3 cellular contexts compared by ENCODE assay signal in genomic region chr20:54220722-54221121, GRCh38.
TF ChIP-seq lines count a peak whose summit lies in the region.

No MANE protein-coding gene starts in this region.

TF ChIP-seq in SK-N-SH, 30 proteins besides CTCF, POLR2A, EP300 and RAD21:
- no peak for TF ChIP-seq USF2 (IDR thresholded peaks at IDR 0.05; ENCODE audit: borderline replicate concordance, low read depth, low read length)
- no peak for TF ChIP-seq TCF12 (IDR thresholded peaks at IDR 0.05)
- TF ChIP-seq FOXM1 (IDR thresholded peaks at IDR 0.05; ENCODE audit: low read depth), result no peak
- no peak for TF ChIP-seq MEF2A (IDR thresholded peaks at IDR 0.05; ENCODE audit: borderline replicate concordance, low read depth)
- TF ChIP-seq GATA2 (CRISPR knock-in tag; IDR thresholded peaks at IDR 0.05), result no peak
- no peak for TF ChIP-seq ELF1 (IDR thresholded peaks at IDR 0.05)
- no peak for TF ChIP-seq SMC3 (IDR thresholded peaks at IDR 0.05; ENCODE audit: low read depth, low read length)
- no peak for TF ChIP-seq FOSL2 (IDR thresholded peaks at IDR 0.05; ENCODE audit: borderline replicate concordance, low read depth)
- no peak for TF ChIP-seq RXRA (IDR thresholded peaks at IDR 0.05; ENCODE audit: borderline replicate concordance, low read depth)
- no peak for TF ChIP-seq CHD2 (IDR thresholded peaks at IDR 0.05; ENCODE audit: low read length, partially characterized antibody)
- TF ChIP-seq USF1 (IDR thresholded peaks at IDR 0.05; ENCODE audit: borderline replicate concordance, low read depth), result no peak
- no peak for TF ChIP-seq SIN3A (IDR thresholded peaks at IDR 0.05; ENCODE audit: borderline replicate concordance, low read depth, low read length)
TF ChIP-seq in SK-N-SH: peak in this region for 0.

TF ChIP-seq in SK-N-SH treated with all-trans-retinoic acid at 6 μM for 48 hours, 23 proteins besides CTCF, POLR2A, EP300 and RAD21 (continued from another document):
- TF ChIP-seq CREB5 (CRISPR knock-in tag; IDR thresholded peaks at IDR 0.05; ENCODE audit: low read depth) (no peak), BACH2 (CRISPR knock-in tag; IDR thresholded peaks at IDR 0.05; ENCODE audit: borderline replicate concordance) (no peak), POU6F1 (CRISPR knock-in tag; IDR thresholded peaks at IDR 0.05; ENCODE audit: borderline replicate concordance, low read depth) (no peak), ZC3H10 (CRISPR knock-in tag; IDR thresholded peaks at IDR 0.05) (no peak), TCF4 (CRISPR knock-in tag; IDR thresholded peaks at IDR 0.05; ENCODE audit: borderline replicate concordance) (no peak), OSR1 (CRISPR knock-in tag; IDR thresholded peaks at IDR 0.05) (no peak), SNAI2 (CRISPR knock-in tag; IDR thresholded peaks at IDR 0.05) (no peak), ESRRG (CRISPR knock-in tag; IDR thresholded peaks at IDR 0.05) (no peak), CSRNP3 (CRISPR knock-in tag; IDR thresholded peaks at IDR 0.05) (no peak), GLIS3 (CRISPR knock-in tag; IDR thresholded peaks at IDR 0.05) (no peak), ZFP3 (CRISPR knock-in tag; IDR thresholded peaks at IDR 0.05) (no peak), PPARA (CRISPR knock-in tag; IDR thresholded peaks at IDR 0.05; ENCODE audit: borderline replicate concordance) (no peak)

TF ChIP-seq in liver, 16 proteins besides CTCF, POLR2A, EP300 and RAD21 (continued from another document):
- TF ChIP-seq REST (IDR thresholded peaks at IDR 0.05) (no peak), RXRA (IDR thresholded peaks at IDR 0.05) (no peak), HNF4G (IDR thresholded peaks at IDR 0.05) (no peak), GABPA (IDR thresholded peaks at IDR 0.05 in 1 of 2, conservative IDR thresholded peaks at IDR 0.05 in 1 of 2) (no peak), ATF3 (IDR thresholded peaks at IDR 0.05) (no peak), HNF4A (conservative IDR thresholded peaks at IDR 0.05) (no peak), EGR1 (IDR thresholded peaks at IDR 0.05; ENCODE audit: low read depth in 2 of 2) (no peak)
